In the genomic region with DNA sequence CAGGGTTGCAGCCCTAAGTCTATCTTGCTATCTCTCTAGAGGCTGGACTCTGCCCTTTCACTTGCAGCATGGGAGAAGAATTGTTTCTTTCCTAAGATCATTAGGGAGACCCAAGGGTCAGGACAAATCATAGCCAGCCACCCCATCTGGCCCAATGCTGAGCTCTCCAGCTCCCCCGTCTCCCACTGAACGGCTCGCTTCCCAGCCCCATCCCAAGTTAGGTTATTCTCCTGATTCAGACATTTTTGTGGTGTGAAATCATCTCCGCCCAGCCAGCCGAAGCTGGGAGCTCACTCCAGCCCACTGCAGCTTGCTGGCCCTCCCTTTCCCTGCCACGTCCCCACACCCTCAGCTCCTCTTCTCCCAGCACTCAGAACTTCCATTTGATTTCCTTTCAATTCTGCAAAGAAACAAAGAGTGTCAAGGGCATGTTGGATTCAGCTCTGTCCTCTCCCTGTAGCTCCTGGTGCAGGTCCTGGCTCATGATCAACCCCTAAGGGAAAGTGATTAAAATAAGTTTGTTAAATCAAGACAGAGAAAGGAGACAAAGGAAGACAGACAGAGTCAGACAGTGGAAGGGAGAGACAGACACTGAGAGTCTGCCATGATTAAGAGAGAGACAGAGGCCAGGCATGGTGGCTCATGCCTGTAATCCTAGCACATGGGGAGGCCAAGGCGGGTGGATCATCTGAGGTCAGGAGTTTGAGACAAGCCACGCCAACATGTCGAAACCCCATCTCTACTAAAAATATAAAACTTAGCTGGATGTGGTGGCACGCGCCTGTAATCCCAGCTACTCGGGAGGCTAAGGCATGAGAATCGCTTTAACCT, we compare ENCODE assay signal across 8 cellular contexts. TPM values are rescaled to one million over a fixed set of nuclear protein-coding genes. Genes with fewer than 3 reads are reported as not detected.
DNase-seq lines count a peak whose midpoint lies in the region; ATAC-seq and TF ChIP-seq lines count a peak whose summit lies in the region.

No MANE protein-coding gene starts in this region.

- no peak overlapping the region for H3K4me3 Mint-ChIP-seq in activated CD8-positive, alpha-beta memory T cell treated with anti-CD3 and anti-CD28 coated beads, Interleukin-2, amount 10 ng/mL, durations not matched to agents 7 days and 5 days

- TF ChIP-seq CTCF in colonic mucosa (IDR thresholded peaks at IDR 0.05) (no peak), left lung (IDR thresholded peaks at IDR 0.05) (no peak), thoracic aorta (IDR thresholded peaks at IDR 0.05) (no peak)

- no peak overlapping the region for H3K9ac ChIP-seq in colonic mucosa (ENCODE audit: low read depth in 2 of 2, low read length in 2 of 2)

- no peaks in the 10 kb centered on the region for H3K4me1 Mint-ChIP-seq in activated CD8-positive, alpha-beta memory T cell treated with anti-CD3 and anti-CD28 coated beads, Interleukin-2, amount 10 ng/mL, durations not matched to agents 7 days and 5 days

- H3K27me3 ChIP-seq in colonic mucosa (no peaks in the 10 kb centered on the region), left lung (no peaks in the 10 kb centered on the region), thoracic aorta (replicated peaks; ENCODE audit: insufficient read depth) (no peaks in the 10 kb centered on the region)

- intact Hi-C loops in colonic mucosa (cut with DNase I) (no loop called here), left lung (cut with DNase I) (no loop called here)

- DNase-seq in HT1080 (ENCODE audit: low read depth) (peak; percentile 99), colonic mucosa (peak; percentile 49), left lung (peak in 1 of 2 donors; percentile 80), thoracic aorta (ENCODE audit: low spot score) (no peak)
- DNase-seq in activated CD8-positive, alpha-beta memory T cell treated with anti-CD3 and anti-CD28 coated beads, Interleukin-2, amount 10 ng/mL, durations not matched to agents 7 days and 5 days: no peak
- DNase-seq in effector CD4-positive, alpha-beta T cell: no peak

- H3K9me3 Mint-ChIP-seq in activated CD8-positive, alpha-beta memory T cell treated with anti-CD3 and anti-CD28 coated beads, Interleukin-2, amount 10 ng/mL, durations not matched to agents 7 days and 5 days (ENCODE audit: low read depth): no peaks in the 10 kb centered on the region

- CTCF ChIA-PET in activated CD8-positive, alpha-beta memory T cell treated with anti-CD3 and anti-CD28 coated beads, Interleukin-2, amount 10 ng/mL, durations not matched to agents 7 days and 5 days (lab: Charles Lee): interaction anchor here (0.7 kb wide), 1 partner anchor 29 kb away, joined by 3 read pairs; no protein-coding TSS in a partner anchor

- peaks cover 5% of the 10 kb centered on the region for H3K27me3 Mint-ChIP-seq in activated CD8-positive, alpha-beta memory T cell treated with anti-CD3 and anti-CD28 coated beads, Interleukin-2, amount 10 ng/mL, durations not matched to agents 7 days and 5 days

- peak; percentile 82 for ATAC-seq in left lung
- peak; percentile 78 for ATAC-seq in thoracic aorta (ENCODE audit: insufficient number of reproducible peaks, low FRiP score, low read depth)
- no peak for ATAC-seq in activated CD8-positive, alpha-beta memory T cell treated with anti-CD3 and anti-CD28 coated beads, Interleukin-2, amount 10 ng/mL, durations not matched to agents 7 days and 5 days
- ATAC-seq in GM21367 (IDR thresholded peaks at IDR 0.05; ENCODE audit: unreplicated experiment): no peak
- ATAC-seq in GM18873 (IDR thresholded peaks at IDR 0.05; ENCODE audit: low FRiP score, unreplicated experiment): no peak

- no peaks in the 10 kb centered on the region for H3K9me3 ChIP-seq in colonic mucosa
- no peaks in the 10 kb centered on the region for H3K9me3 ChIP-seq in left lung
- H3K9me3 ChIP-seq in thoracic aorta: no peaks in the 10 kb centered on the region

- no peak overlapping the region for H3K4me3 ChIP-seq in colonic mucosa
- no peak overlapping the region for H3K4me3 ChIP-seq in left lung
- H3K4me3 ChIP-seq in thoracic aorta: peak overlapping the region; percentile 45

- H3K27ac ChIP-seq in colonic mucosa: peak overlapping the region; percentile 60
- H3K27ac ChIP-seq in left lung: peak overlapping the region; percentile 71 to 87
- H3K27ac ChIP-seq in thoracic aorta: peak overlapping the region; percentile 97 to 98

- H3K36me3 Mint-ChIP-seq in activated CD8-positive, alpha-beta memory T cell treated with anti-CD3 and anti-CD28 coated beads, Interleukin-2, amount 10 ng/mL, durations not matched to agents 7 days and 5 days: no peaks in the 10 kb centered on the region

- no peaks in the 10 kb centered on the region for H3K36me3 ChIP-seq in colonic mucosa
- H3K36me3 ChIP-seq in left lung: no peaks in the 10 kb centered on the region
- no peaks in the 10 kb centered on the region for H3K36me3 ChIP-seq in thoracic aorta

- H3K27ac Mint-ChIP-seq in activated CD8-positive, alpha-beta memory T cell treated with anti-CD3 and anti-CD28 coated beads, Interleukin-2, amount 10 ng/mL, durations not matched to agents 7 days and 5 days: no peak overlapping the region

- H3K4me1 ChIP-seq in colonic mucosa (no peaks in the 10 kb centered on the region), left lung (peaks cover 0 to 5% of the 10 kb centered on the region in 2 donors), thoracic aorta (ENCODE audit: control insufficient read depth in 1 of 2, low read depth in 2 of 2) (peaks cover 40 to 69% of the 10 kb centered on the region in 2 donors)

RNA-seq across cellular contexts. Expression of a gene that starts 12.6 kb away (rescaled TPM):
- total RNA-seq in HT1080 (2014; rRNA removed; shearing (Covaris generic)): 955 and 1,238 TPM in 2 replicates
- 969 and 1,116 TPM in 2 replicates for polyA plus RNA-seq in HT1080 (2015; cell fraction: cytosol; rRNA removed)
- 1,737 and 2,034 TPM in 2 replicates for polyA plus RNA-seq in HT1080 (2015; cell fraction: nucleus; rRNA removed)
- total RNA-seq in colonic mucosa (100 to 1,000 TPM; 107 to 258 TPM), left lung (1,000 to 10,000 TPM; 1,647 to 5,045 TPM), thoracic aorta (1,000 to 10,000 TPM; 1,654 to 1,851 TPM)
- total RNA-seq in activated CD8-positive, alpha-beta memory T cell treated with anti-CD3 and anti-CD28 coated beads, Interleukin-2, amount 10 ng/mL, durations not matched to agents 7 days and 5 days: under 1 TPM; 0.18 to 0.37 TPM

RNA-seq across cellular contexts. Expression of a gene that starts 59.1 kb away (rescaled TPM):
- 208 and 248 TPM in 2 replicates for total RNA-seq in HT1080 (2014; rRNA removed; shearing (Covaris generic))
- polyA plus RNA-seq in HT1080 (2015; cell fraction: cytosol; rRNA removed): 244 and 384 TPM in 2 replicates
- polyA plus RNA-seq in HT1080 (2015; cell fraction: nucleus; rRNA removed): 117 and 127 TPM in 2 replicates
- total RNA-seq in colonic mucosa: 10 to 100 TPM; 54.6 to 62.4 TPM
- 10 to 100 TPM; 72.1 to 89.7 TPM for total RNA-seq in left lung
- total RNA-seq in thoracic aorta: 10 to 100 TPM; 32.9 to 36.8 TPM
- total RNA-seq in activated CD8-positive, alpha-beta memory T cell treated with anti-CD3 and anti-CD28 coated beads, Interleukin-2, amount 10 ng/mL, durations not matched to agents 7 days and 5 days: 10 to 100 TPM; 72.6 to 78.1 TPM

Comparison
In these comparisons a context has a peak if more than half of its experiments do, and no peak if none do; other contexts are left out.
1. DNase-seq: peak in HT1080 (single experiment) and colonic mucosa (single experiment); none in thoracic aorta (single experiment), activated CD8-positive, alpha-beta memory T cell treated with anti-CD3 and anti-CD28 coated beads, Interleukin-2, amount 10 ng/mL, durations not matched to agents 7 days and 5 days (single experiment) and effector CD4-positive, alpha-beta T cell (single experiment).
2. ATAC-seq: peak in left lung (single experiment) and thoracic aorta (single experiment); none in activated CD8-positive, alpha-beta memory T cell treated with anti-CD3 and anti-CD28 coated beads, Interleukin-2, amount 10 ng/mL, durations not matched to agents 7 days and 5 days (single experiment), GM21367 (single experiment) and GM18873 (single experiment).
3. RNA of a gene that starts 12.6 kb away (total RNA-seq): 1,647 to 5,045 TPM in left lung, 1,654 to 1,851 TPM in thoracic aorta, 955 to 1,238 TPM in HT1080 and 107 to 258 TPM in colonic mucosa; 0.18 to 0.37 TPM in activated CD8-positive, alpha-beta memory T cell treated with anti-CD3 and anti-CD28 coated beads, Interleukin-2, amount 10 ng/mL, durations not matched to agents 7 days and 5 days; every median in the first group is over 10 times any median in the second.
4. Peak in every context shown above with its lines, with median percentiles within 50 percentile points of each other: H3K27ac ChIP-seq.